In the genomic region with DNA sequence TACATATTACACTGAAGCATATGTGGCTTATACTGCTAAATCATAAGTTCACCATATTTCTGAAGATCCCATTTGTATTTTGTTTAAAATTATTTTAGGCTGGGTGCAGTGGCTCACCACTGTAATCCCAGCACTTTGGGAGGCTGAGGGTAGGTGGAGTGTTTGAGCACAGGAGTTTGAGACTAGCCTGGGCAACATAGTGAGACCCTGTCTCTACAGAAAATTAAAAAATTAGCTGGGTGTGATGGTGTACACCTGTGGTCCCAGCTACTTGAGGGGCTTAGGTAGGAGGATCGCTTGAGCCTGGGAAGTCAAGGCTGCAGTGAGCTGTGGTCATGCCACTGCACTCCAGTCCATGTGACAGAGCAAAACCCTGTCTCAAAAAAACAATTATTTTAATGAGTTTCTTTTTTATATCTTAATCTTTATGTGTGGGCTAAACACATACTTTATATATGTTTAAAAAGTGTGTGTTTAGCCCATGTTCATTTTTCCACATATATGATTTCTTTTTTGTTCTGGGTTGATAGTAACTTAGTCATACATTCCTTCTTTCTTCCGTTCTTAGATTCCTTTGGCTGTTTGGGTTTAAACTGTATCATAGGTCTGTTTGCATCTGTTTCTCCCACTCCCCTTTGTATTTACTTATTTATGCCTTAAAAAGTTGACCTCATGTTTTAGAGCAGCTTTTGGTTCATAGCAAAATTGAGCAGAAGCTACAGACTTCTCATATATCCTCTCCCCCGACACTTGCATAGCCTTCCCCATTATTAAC, we compare ENCODE assay signal across 19 cellular contexts. TPM values are rescaled to one million over a fixed set of nuclear protein-coding genes. Genes with fewer than 3 reads are reported as not detected.
A peak's percentile ranks its signal among the peaks of the same experiment; 100 is the strongest.
DNase-seq lines count a peak whose midpoint lies in the region; ATAC-seq, FAIRE-seq and TF ChIP-seq lines count a peak whose summit lies in the region.
"Had no signal": no experiment of that assay in that cellular context is flagged by ENCODE, and none has a peak within 500 bp of the region (broad histone marks: within the 10 kb centered on the region; RNA-seq: fewer than 3 reads in every experiment).

No MANE protein-coding gene starts in this region.

- H3K79me2 ChIP-seq in H9 (ENCODE audit: insufficient read depth, low read length): peaks cover 10% of the 10 kb centered on the region; the same call in 1 of the 2 replicates

- no peak overlapping the region for H3K23ac ChIP-seq in H9 (ENCODE audit: insufficient read length, low read depth, low read length)
- no peak overlapping the region for H3K23ac ChIP-seq in mesenchymal stem cell (ENCODE audit: low read length in 2 of 2)

- no peak overlapping the region for H3K4ac ChIP-seq in H9 (ENCODE audit: low read depth, low read length)
- no peak overlapping the region for H3K4ac ChIP-seq in mesenchymal stem cell (ENCODE audit: low read depth in 1 of 2, low read length in 2 of 2)

- no peak for DNase-seq in CD4-positive, CD25-positive, alpha-beta regulatory T cell
- DNase-seq in H9 (no peak), astrocyte of the hippocampus (ENCODE audit: low read depth, low spot score) (peak; percentile 12), mesenchymal stem cell (peak; percentile 27), D721Med (ENCODE audit: insufficient read length, low spot score) (no peak), activated gamma-delta T cell treated with Interleukin-2 at 50 U/mL for 16 hours (no peak), spleen (no peak)
- DNase-seq: activated CD4-positive, alpha-beta memory T cell treated with anti-CD3 and anti-CD28 coated beads, Interleukin-2, amount 10 ng/mL, durations not matched to agents 7 days and 5 days; activated T-cell treated with anti-CD3 and anti-CD28 coated beads, Interleukin-2, amount 50 U/mL, for 48 hours; islet precursor cell; NCI-H2081 treated with DMSO at 0.1 percent for 48 hours; NCI-H526; OCI-M1; right cardiac atrium; stimulated activated CD4-positive, alpha-beta T cell treated with anti-CD3 and anti-CD28 coated beads, Interleukin-1b, Interleukin-23, amount 100 ng/mL, for 48 hours; substantia nigra had no signal

- H2BK20ac ChIP-seq in H9 (ENCODE audit: low read depth, low read length, poor library complexity, severe bottlenecking): no peak overlapping the region

- H2BK5ac ChIP-seq in H9 (ENCODE audit: insufficient read length, low read length) (no peak overlapping the region), mesenchymal stem cell (ENCODE audit: low read depth, low read length, poor library complexity, severe bottlenecking) (no peak overlapping the region)

- H2BK15ac ChIP-seq in H9 (ENCODE audit: low read depth, low read length) (no peak overlapping the region), mesenchymal stem cell (ENCODE audit: low read depth, poor library complexity, severe bottlenecking) (no peak overlapping the region)

- H3K4me1 ChIP-seq in CD4-positive, CD25-positive, alpha-beta regulatory T cell (ENCODE audit: control insufficient read depth, insufficient read depth, low read length, poor library complexity, severe bottlenecking): peaks cover 27% of the 10 kb centered on the region
- H3K4me1 ChIP-seq in H9 (ENCODE audit: insufficient read depth, low read length) (no peaks in the 10 kb centered on the region), mesenchymal stem cell (ENCODE audit: control insufficient read depth, insufficient read depth, low read depth, low read length) (peaks cover 7% of the 10 kb centered on the region), spleen (peaks cover 13 to 99% (median 62%) of the 10 kb centered on the region in 6 donors)

- no peak overlapping the region for H2BK120ac ChIP-seq in H9 (ENCODE audit: low read depth, low read length, poor library complexity, severe bottlenecking)
- no peak overlapping the region for H2BK120ac ChIP-seq in mesenchymal stem cell (ENCODE audit: low read depth, low read length)

- no peaks in the 10 kb centered on the region for H3K9me3 Mint-ChIP-seq in CD4-positive, CD25-positive, alpha-beta regulatory T cell
- no peaks in the 10 kb centered on the region for H3K9me3 Mint-ChIP-seq in H9
- H3K9me3 Mint-ChIP-seq: activated CD4-positive, alpha-beta memory T cell treated with anti-CD3 and anti-CD28 coated beads, Interleukin-2, amount 10 ng/mL, durations not matched to agents 7 days and 5 days had no signal

- H3K27me3 ChIP-seq in CD4-positive, CD25-positive, alpha-beta regulatory T cell (ENCODE audit: control insufficient read depth, insufficient read depth, low read length): no peaks in the 10 kb centered on the region
- H3K27me3 ChIP-seq in H9 (ENCODE audit: insufficient read depth, low read length): no peaks in the 10 kb centered on the region
- no peaks in the 10 kb centered on the region for H3K27me3 ChIP-seq in mesenchymal stem cell (ENCODE audit: control insufficient read depth in 1 of 2, insufficient read depth in 1 of 2, low read length in 2 of 2)
- no peaks in the 10 kb centered on the region for H3K27me3 ChIP-seq in spleen (replicated peaks in 1 of 7)

- no peak for TF ChIP-seq CTCF in H9 (conservative IDR thresholded peaks at IDR 0.05)
- TF ChIP-seq CTCF in D721Med (IDR thresholded peaks at IDR 0.05; ENCODE audit: insufficient read depth, missing control alignments): no peak
- no peak for TF ChIP-seq CTCF in spleen (IDR thresholded peaks at IDR 0.05 in 8 of 11, conservative IDR thresholded peaks at IDR 0.05 in 3 of 11)

- H4K5ac ChIP-seq in H9 (ENCODE audit: insufficient read length, low read depth, low read length): no peak overlapping the region

- WGBS in H9 (ENCODE audit: extremely low coverage, insufficient read length, low lambda C conversion rate): no CpG with 5 or more reads among the region's 3 CpGs
- WGBS in mesenchymal stem cell: 96% methylated on average over 2 of the region's 3 CpGs
- WGBS in spleen, 5 donors: 90 to 94% (median 91%) methylated on average over 3 of the region's 3 CpGs

- H3T11ph ChIP-seq in H9 (ENCODE audit: low read length): no peak overlapping the region

- H3K27ac ChIP-seq in CD4-positive, CD25-positive, alpha-beta regulatory T cell (ENCODE audit: insufficient read depth, low read length, poor library complexity, severe bottlenecking): no peak overlapping the region
- no peak overlapping the region for H3K27ac ChIP-seq in H9 (ENCODE audit: insufficient read length, low read depth, low read length)
- H3K27ac ChIP-seq in mesenchymal stem cell (ENCODE audit: low read length, poor library complexity, severe bottlenecking): no peak overlapping the region
- no peak overlapping the region for H3K27ac ChIP-seq in spleen
- H3K27ac ChIP-seq: epithelial cell of prostate had no signal

- H2BK12ac ChIP-seq in H9 (ENCODE audit: insufficient read length, low read depth, low read length): no peak overlapping the region
- H2BK12ac ChIP-seq in mesenchymal stem cell (ENCODE audit: low read length in 2 of 2): no peak overlapping the region

- no peak overlapping the region for H3K18ac ChIP-seq in H9 (ENCODE audit: insufficient read length, low read depth, low read length)
- no peak overlapping the region for H3K18ac ChIP-seq in mesenchymal stem cell (ENCODE audit: low read depth in 1 of 2, low read length in 2 of 2)

- no peak overlapping the region for H4K8ac ChIP-seq in H9 (replicated peaks; ENCODE audit: insufficient read length, low read depth, low read length)
- H4K8ac ChIP-seq in mesenchymal stem cell (ENCODE audit: low read length): no peak overlapping the region

- H2AFZ ChIP-seq in H9 (ENCODE audit: low read length) (no peak overlapping the region), mesenchymal stem cell (ENCODE audit: low read depth, low read length) (no peak overlapping the region)

- no peak overlapping the region for H2AK5ac ChIP-seq in H9 (ENCODE audit: insufficient read length, low read length)
- no peak overlapping the region for H2AK5ac ChIP-seq in mesenchymal stem cell (ENCODE audit: low read length, severe bottlenecking)

- H4K20me1 ChIP-seq in H9 (ENCODE audit: control insufficient read depth, insufficient read depth, insufficient read length): no peaks in the 10 kb centered on the region

- peak overlapping the region in 2 of 3 donors; percentile 79 to 90 for H3K27ac Mint-ChIP-seq in CD4-positive, CD25-positive, alpha-beta regulatory T cell
- peak overlapping the region; percentile 25 to 66 (median 65); a peak in 3 of 7 replicates for H3K27ac Mint-ChIP-seq in H9
- H3K27ac Mint-ChIP-seq: activated CD4-positive, alpha-beta memory T cell treated with anti-CD3 and anti-CD28 coated beads, Interleukin-2, amount 10 ng/mL, durations not matched to agents 7 days and 5 days had no signal

- FAIRE-seq in D721Med (lab: Jason Lieb, UNC): no peak
- FAIRE-seq: colon had no signal

- H3K56ac ChIP-seq in H9 (ENCODE audit: insufficient read length, low read depth, low read length): no peak overlapping the region

- H3K36me3 Mint-ChIP-seq in CD4-positive, CD25-positive, alpha-beta regulatory T cell: peaks cover 9% of the 10 kb centered on the region
- H3K36me3 Mint-ChIP-seq in H9 (ENCODE audit: insufficient read depth in 1 of 3, low read depth in 3 of 3): no peaks in the 10 kb centered on the region; a peak in 1 of 7 replicates

- H3K4me1 Mint-ChIP-seq in CD4-positive, CD25-positive, alpha-beta regulatory T cell: peaks cover 47 to 73% (median 54%) of the 10 kb centered on the region in 4 donors
- H3K4me1 Mint-ChIP-seq in H9: peaks cover 24 to 30% of the 10 kb centered on the region in 2 experiments

- H3K23me2 ChIP-seq in H9 (ENCODE audit: insufficient read length, low read depth, low read length, poor library complexity, severe bottlenecking): no peaks in the 10 kb centered on the region

- H3K9ac ChIP-seq in H9 (ENCODE audit: extremely low read depth, insufficient read length, low read length) (no peak overlapping the region), mesenchymal stem cell (ENCODE audit: low read length) (no peak overlapping the region)

- TF ChIP-seq POLR2A in spleen (IDR thresholded peaks at IDR 0.05): no peak

- H3K4me3 Mint-ChIP-seq in CD4-positive, CD25-positive, alpha-beta regulatory T cell: peak overlapping the region in 2 of 4 donors; percentile 52 to 80
- no peak overlapping the region for H3K4me3 Mint-ChIP-seq in H9
- H3K4me3 Mint-ChIP-seq: activated CD4-positive, alpha-beta memory T cell treated with anti-CD3 and anti-CD28 coated beads, Interleukin-2, amount 10 ng/mL, durations not matched to agents 7 days and 5 days had no signal

- H3K4me2 ChIP-seq in H9 (ENCODE audit: insufficient read depth, insufficient read length, low read length) (no peak overlapping the region), mesenchymal stem cell (ENCODE audit: low read length, poor library complexity, severe bottlenecking) (no peak overlapping the region)

- peaks cover 11% of the 10 kb centered on the region for H3K79me1 ChIP-seq in H9 (ENCODE audit: insufficient read depth, low read depth, low read length, poor library complexity, severe bottlenecking)
- H3K79me1 ChIP-seq in mesenchymal stem cell (replicated peaks; ENCODE audit: low read length, poor library complexity, severe bottlenecking): peaks cover 15% of the 10 kb centered on the region

- intact Hi-C loops in spleen (cut with DNase I; ENCODE audit: low total_unique reads): no loop called here

- no peak overlapping the region for H4K91ac ChIP-seq in H9 (ENCODE audit: insufficient read length, low read depth, low read length)
- no peak overlapping the region for H4K91ac ChIP-seq in mesenchymal stem cell (ENCODE audit: low read length)

- H3K27me3 Mint-ChIP-seq in CD4-positive, CD25-positive, alpha-beta regulatory T cell: no peaks in the 10 kb centered on the region
- H3K27me3 Mint-ChIP-seq in H9 (ENCODE audit: low read depth): no peaks in the 10 kb centered on the region
- H3K27me3 Mint-ChIP-seq: activated CD4-positive, alpha-beta memory T cell treated with anti-CD3 and anti-CD28 coated beads, Interleukin-2, amount 10 ng/mL, durations not matched to agents 7 days and 5 days had no signal

- no peak for ATAC-seq in CD4-positive, CD25-positive, alpha-beta regulatory T cell (ENCODE audit: low read depth in 2 of 2)
- ATAC-seq in HG02970 (IDR thresholded peaks at IDR 0.05; ENCODE audit: low FRiP score, unreplicated experiment): no peak
- ATAC-seq: right cardiac atrium had no signal

- peak overlapping the region; percentile 14 for H3K4me3 ChIP-seq in CD4-positive, CD25-positive, alpha-beta regulatory T cell (ENCODE audit: low read depth, low read length)
- H3K4me3 ChIP-seq in mesenchymal stem cell (ENCODE audit: insufficient read depth in 1 of 2, low read depth in 1 of 2, low read length in 2 of 2) (no peak overlapping the region), spleen (no peak overlapping the region)

- H3K14ac ChIP-seq in H9 (ENCODE audit: insufficient read depth, low read length) (no peak overlapping the region), mesenchymal stem cell (ENCODE audit: low read length in 2 of 2) (no peak overlapping the region)

- H3K36me3 ChIP-seq in CD4-positive, CD25-positive, alpha-beta regulatory T cell (ENCODE audit: control insufficient read depth, insufficient read depth, low read length): no peaks in the 10 kb centered on the region
- H3K36me3 ChIP-seq in mesenchymal stem cell (ENCODE audit: control insufficient read depth in 1 of 2, insufficient read depth in 2 of 2, low read depth in 1 of 2, low read length in 2 of 2) (no peaks in the 10 kb centered on the region), spleen (no peaks in the 10 kb centered on the region)

- H3K9me3 ChIP-seq in CD4-positive, CD25-positive, alpha-beta regulatory T cell (ENCODE audit: control insufficient read depth in 2 of 2, low read length in 2 of 2): no peaks in the 10 kb centered on the region
- H3K9me3 ChIP-seq in H9 (ENCODE audit: control insufficient read depth, low read depth, low read length) (no peaks in the 10 kb centered on the region), mesenchymal stem cell (ENCODE audit: control insufficient read depth, low read length) (no peaks in the 10 kb centered on the region), spleen (no peaks in the 10 kb centered on the region)

RNA-seq across cellular contexts. Expression of gene RSBN1L, which starts 33.5 kb away (rescaled TPM):
- 31.8 TPM for total RNA-seq in CD4-positive, CD25-positive, alpha-beta regulatory T cell
- 1 to 10 TPM; 7.3 to 9.8 (median 8.0) TPM for polyA plus RNA-seq in CD4-positive, CD25-positive, alpha-beta regulatory T cell
- 20.6 and 20.7 TPM in 2 replicates for total RNA-seq in H9 (2021)
- 9.5 TPM for polyA plus RNA-seq in mesenchymal stem cell (2013, experiment 1 of 2)
- 9.7 TPM for polyA plus RNA-seq in mesenchymal stem cell (2013, experiment 2 of 2)
- 10 to 100 TPM; 25.5 to 32.5 (median 29.0) TPM for total RNA-seq in spleen
- 10 to 100 TPM in 1 of 3 donors, 1 to 10 TPM in 2; 9.4 to 12.3 (median 9.6) TPM for polyA plus RNA-seq in spleen

Comparison
In these comparisons a context has a peak if more than half of its experiments do, and no peak if none do; other contexts are left out.
1. DNase-seq: peak in astrocyte of the hippocampus (single experiment) and mesenchymal stem cell (single experiment); none in CD4-positive, CD25-positive, alpha-beta regulatory T cell (0 of 3), H9 (single experiment), D721Med (single experiment), activated gamma-delta T cell treated with Interleukin-2 at 50 U/mL for 16 hours (single experiment) and spleen (single experiment).